In the genomic region with DNA sequence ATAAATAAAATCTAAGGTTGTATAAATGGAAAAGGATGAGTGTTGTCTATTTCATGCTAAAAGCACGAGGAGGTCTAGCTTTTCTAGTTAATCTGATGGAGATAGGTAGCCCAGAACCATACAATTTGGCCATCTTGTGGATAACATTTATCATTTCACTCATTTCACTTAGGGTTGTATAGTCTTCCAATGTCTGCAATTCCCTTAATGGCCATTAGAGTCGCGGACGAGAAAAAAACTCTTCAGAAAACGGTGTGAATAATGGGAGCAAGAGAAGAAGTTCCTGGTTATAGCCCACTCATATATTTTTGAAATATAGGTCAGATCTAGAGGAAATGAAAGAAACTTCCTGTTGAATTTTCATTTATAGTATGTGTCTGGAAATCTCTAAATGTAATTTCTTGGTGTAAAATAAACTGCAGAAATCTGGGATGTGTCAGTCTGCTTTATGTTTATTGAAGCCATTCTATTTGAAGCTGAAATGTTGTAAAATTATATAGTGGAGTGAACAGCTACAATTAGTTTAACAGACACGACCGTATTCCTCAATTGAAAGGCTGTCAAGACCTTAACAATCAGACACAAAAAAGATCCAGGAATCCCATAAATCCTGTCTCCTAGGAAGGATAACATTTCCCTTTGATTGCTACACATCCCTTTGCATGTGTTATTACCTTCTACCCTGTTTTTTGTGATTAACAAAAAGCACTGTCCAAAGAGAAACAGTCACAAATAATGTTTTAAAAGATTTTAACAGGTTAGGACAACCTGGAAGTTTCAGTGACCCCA, we compare ENCODE assay signal across 10 cellular contexts. TPM values are rescaled to one million over a fixed set of nuclear protein-coding genes. Genes with fewer than 3 reads are reported as not detected.
DNase-seq lines count a peak whose midpoint lies in the region; ATAC-seq, FAIRE-seq and TF ChIP-seq lines count a peak whose summit lies in the region.
"Had no signal": no experiment of that assay in that cellular context is flagged by ENCODE, and none has a peak within 500 bp of the region (broad histone marks: within the 10 kb centered on the region; RNA-seq: fewer than 3 reads in every experiment).

No MANE protein-coding gene starts in this region.

- intact Hi-C loops in psoas muscle (cut with DNase I), result no loop called here

- peak; percentile 34 for TF ChIP-seq CTCF in psoas muscle (IDR thresholded peaks at IDR 0.05)

- no peaks in the 10 kb centered on the region for H3K9me3 Mint-ChIP-seq in stimulated activated naive B cell treated with anti-CD40 and anti-IgM and Interleukin-4, amounts not matched to agents 10 μg/mL and 1 μg/mL and 100 μg/mL, for 72 hours

- no peaks in the 10 kb centered on the region for H3K4me1 ChIP-seq in psoas muscle
- H3K4me1 ChIP-seq in effector memory CD4-positive, alpha-beta T cell (ENCODE audit: control insufficient read depth, insufficient read depth, low read length, poor library complexity, severe bottlenecking), result no peaks in the 10 kb centered on the region

- WGBS in psoas muscle, 3 donors, result 55 to 64% (median 63%) methylated on average over 7 of the region's 7 CpGs

- H3K36me3 Mint-ChIP-seq in stimulated activated naive B cell treated with anti-CD40 and anti-IgM and Interleukin-4, amounts not matched to agents 10 μg/mL and 1 μg/mL and 100 μg/mL, for 72 hours, result no peaks in the 10 kb centered on the region

- no peak overlapping the region for H3K27ac ChIP-seq in psoas muscle
- H3K27ac ChIP-seq in effector memory CD4-positive, alpha-beta T cell (ENCODE audit: insufficient read depth, low read length, poor library complexity, severe bottlenecking), result no peak overlapping the region

- no peak overlapping the region for H3K27ac Mint-ChIP-seq in stimulated activated naive B cell treated with anti-CD40 and anti-IgM and Interleukin-4, amounts not matched to agents 10 μg/mL and 1 μg/mL and 100 μg/mL, for 72 hours

- H3K4me3 Mint-ChIP-seq in stimulated activated naive B cell treated with anti-CD40 and anti-IgM and Interleukin-4, amounts not matched to agents 10 μg/mL and 1 μg/mL and 100 μg/mL, for 72 hours, result no peak overlapping the region

- peak; percentile 54 for ATAC-seq in GM18868 (IDR thresholded peaks at IDR 0.05; ENCODE audit: unreplicated experiment)
- ATAC-seq in psoas muscle, result no peak
- ATAC-seq in GM19351 (IDR thresholded peaks at IDR 0.05; ENCODE audit: unreplicated experiment), result no peak
- no peak for ATAC-seq in stimulated activated naive B cell treated with anti-CD40 and anti-IgM and Interleukin-4, amounts not matched to agents 10 μg/mL and 1 μg/mL and 100 μg/mL, for 72 hours (replicated peaks)

- no peaks in the 10 kb centered on the region for H3K27me3 ChIP-seq in psoas muscle (ENCODE audit: insufficient read depth in 3 of 3, low read length in 2 of 3)
- no peaks in the 10 kb centered on the region for H3K27me3 ChIP-seq in effector memory CD4-positive, alpha-beta T cell (replicated peaks; ENCODE audit: control insufficient read depth, insufficient read depth, low read length, poor library complexity, severe bottlenecking)

- H3K4me3 ChIP-seq in psoas muscle, result no peak overlapping the region
- no peak overlapping the region for H3K4me3 ChIP-seq in effector memory CD4-positive, alpha-beta T cell (ENCODE audit: insufficient read depth, low read depth, low read length, poor library complexity, severe bottlenecking)

- H3K4me1 Mint-ChIP-seq in stimulated activated naive B cell treated with anti-CD40 and anti-IgM and Interleukin-4, amounts not matched to agents 10 μg/mL and 1 μg/mL and 100 μg/mL, for 72 hours, result no peaks in the 10 kb centered on the region

- FAIRE-seq in endometrium (lab: Jason Lieb, UNC), result peak; percentile 63
- FAIRE-seq: bronchial epithelial cell had no signal

- H3K36me3 ChIP-seq in psoas muscle (ENCODE audit: insufficient read depth in 1 of 2, low read depth in 1 of 2), result no peaks in the 10 kb centered on the region
- H3K36me3 ChIP-seq in effector memory CD4-positive, alpha-beta T cell (ENCODE audit: control insufficient read depth, insufficient read depth, low read length), result no peaks in the 10 kb centered on the region

- H3K9me3 ChIP-seq in psoas muscle, result no peaks in the 10 kb centered on the region
- H3K9me3 ChIP-seq in effector memory CD4-positive, alpha-beta T cell (ENCODE audit: control insufficient read depth, low read length), result no peaks in the 10 kb centered on the region

- peaks cover 4% of the 10 kb centered on the region in 2 donors for H3K27me3 Mint-ChIP-seq in stimulated activated naive B cell treated with anti-CD40 and anti-IgM and Interleukin-4, amounts not matched to agents 10 μg/mL and 1 μg/mL and 100 μg/mL, for 72 hours

- DNase-seq in OCI-M1 (lab: John Stamatoyannopoulos, UW), result peak; percentile 59
- DNase-seq in psoas muscle, result no peak
- no peak for DNase-seq in effector memory CD4-positive, alpha-beta T cell
- DNase-seq in stimulated activated naive B cell treated with anti-CD40 and anti-IgM and Interleukin-4, amounts not matched to agents 10 μg/mL and 1 μg/mL and 100 μg/mL, for 72 hours, result no peak
- DNase-seq: activated CD4-positive, alpha-beta T cell treated with anti-CD3 and anti-CD28 coated beads, Interleukin-2, amount 50 U/mL, for 4 hours; kidney glomerular epithelial cell had no signal

RNA-seq across cellular contexts. Expression of gene MGST2, which starts 47.7 kb away (rescaled TPM):
- total RNA-seq in psoas muscle, result 10 to 100 TPM; 18.2 to 56.2 (median 50.4) TPM
- 10 to 100 TPM; 25.6 to 47.0 (median 32.7) TPM for polyA plus RNA-seq in psoas muscle
